In the genomic region with DNA sequence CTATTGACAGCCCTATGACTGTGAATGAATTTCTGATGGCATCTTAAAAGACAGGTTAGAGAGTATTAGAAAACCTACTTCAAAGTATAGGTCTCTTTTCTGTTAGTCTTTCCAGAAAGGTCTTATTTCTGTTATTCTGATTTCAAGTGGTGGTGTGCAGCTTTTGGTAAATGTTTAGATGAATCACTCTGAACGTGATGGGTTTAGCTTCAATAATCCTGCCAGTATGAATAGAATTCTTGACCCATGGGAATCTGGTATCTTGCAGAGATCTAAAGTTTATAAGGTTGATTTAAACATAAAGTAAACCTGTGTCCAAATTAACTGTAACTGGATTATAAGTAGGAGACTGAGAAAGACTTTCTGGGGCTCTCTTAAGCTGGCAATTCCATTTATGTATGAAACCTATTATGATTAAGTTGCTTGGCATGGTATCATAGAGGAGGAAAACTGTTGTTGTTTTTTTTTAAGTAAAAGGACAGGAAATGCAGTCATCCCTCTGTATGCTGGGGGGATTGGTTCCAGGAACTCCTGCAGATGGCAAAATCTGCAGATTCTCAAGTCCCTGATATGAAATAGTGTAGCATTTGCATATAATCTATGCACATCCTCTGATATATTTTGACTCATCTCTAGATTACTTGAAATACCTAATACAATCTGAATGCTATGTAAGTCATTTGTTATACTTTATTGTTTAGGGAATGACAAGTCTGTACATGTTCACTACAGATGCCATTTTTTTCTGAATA, we compare ENCODE assay signal across 18 cellular contexts.
DNase-seq lines count a peak whose midpoint lies in the region; ATAC-seq, FAIRE-seq and TF ChIP-seq lines count a peak whose summit lies in the region.
"Had no signal": no experiment of that assay in that cellular context is flagged by ENCODE, and none has a peak within 500 bp of the region (broad histone marks: within the 10 kb centered on the region; RNA-seq: fewer than 3 reads in every experiment).

No MANE protein-coding gene starts in this region.

- peak; percentile 61 for DNase-seq in HS-5 (ENCODE audit: low read depth)
- peak; percentile 76 for DNase-seq in bronchial epithelial cell (ENCODE audit: low read depth)
- peak; percentile 69 for DNase-seq in fibroblast of pulmonary artery (ENCODE audit: low read depth)
- no peak for DNase-seq in left lobe of liver (ENCODE audit: low spot score)
- no peak for DNase-seq in pons (ENCODE audit: low spot score)
- DNase-seq: CD8-positive, alpha-beta memory T cell; DMS 273 treated with DMSO at 0.1 percent for 48 hours; GM23248; NCI-H1417; NCI-H1930; NCI-H2171; NCI-H446 treated with DMSO at 0.1 percent for 48 hours; NCI-H748 treated with DMSO at 0.1 percent for 48 hours; PC-3 had no signal

- H3K4me3 ChIP-seq in bronchial epithelial cell (ENCODE audit: low read depth, low read length) (no peak overlapping the region), fibroblast of pulmonary artery (replicated peaks; ENCODE audit: low read depth, low read length) (no peak overlapping the region)
- H3K4me3 ChIP-seq: GM23248, SK-N-MC had no signal

- H3K27me3 ChIP-seq in bronchial epithelial cell (ENCODE audit: control insufficient read depth, insufficient read depth, low read length), result no peaks in the 10 kb centered on the region

- no peak for ATAC-seq in HG03280 (IDR thresholded peaks at IDR 0.05; ENCODE audit: unreplicated experiment)
- ATAC-seq in HG02642 (IDR thresholded peaks at IDR 0.05; ENCODE audit: poor library complexity, unreplicated experiment), result no peak
- ATAC-seq in left lobe of liver, result no peak
- ATAC-seq: HepG2, PC-3 had no signal

- H3K36me3 ChIP-seq in bronchial epithelial cell (ENCODE audit: control insufficient read depth, insufficient read depth, low read length), result no peaks in the 10 kb centered on the region

- no peak for FAIRE-seq in bronchial epithelial cell (lab: Jason Lieb, UNC)
- FAIRE-seq: HepG2 had no signal

- no peak for TF ChIP-seq CTCF in bronchial epithelial cell (IDR thresholded peaks at IDR 0.05; ENCODE audit: insufficient read depth, low read length, severe bottlenecking)
- TF ChIP-seq CTCF in fibroblast of pulmonary artery (IDR thresholded peaks at IDR 0.05; ENCODE audit: low read length, missing control alignments), result no peak

Comparison
In these comparisons a context has a peak if more than half of its experiments do, and no peak if none do; other contexts are left out.
1. DNase-seq: peak in HS-5 (single experiment), bronchial epithelial cell (single experiment) and fibroblast of pulmonary artery (single experiment); none in left lobe of liver (single experiment) and pons (single experiment).